13 cellular contexts compared by ENCODE assay signal in genomic region chr13:102235689-102236088, GRCh38.
DNase-seq lines count a peak whose midpoint lies in the region; ATAC-seq, FAIRE-seq and TF ChIP-seq lines count a peak whose summit lies in the region.
"Had no signal": no experiment of that assay in that cellular context is flagged by ENCODE, and none has a peak within 500 bp of the region (broad histone marks: within the 10 kb centered on the region; RNA-seq: fewer than 3 reads in every experiment).

No MANE protein-coding gene starts in this region.

- no peak for FAIRE-seq in bronchial epithelial cell (lab: Jason Lieb, UNC)

- H2BK12ac ChIP-seq in trophoblast cell (ENCODE audit: low read length): no peak overlapping the region

- H3K27ac ChIP-seq in GM23338 (ENCODE audit: low read depth): no peak overlapping the region
- no peak overlapping the region for H3K27ac ChIP-seq in trophoblast cell (ENCODE audit: low read depth, low read length)
- no peak overlapping the region for H3K27ac ChIP-seq in body of pancreas
- H3K27ac ChIP-seq: GM23248, KMS-11 had no signal

- H4K20me1 ChIP-seq in GM23338 (replicated peaks; ENCODE audit: insufficient read depth): no peaks in the 10 kb centered on the region

- H4K12ac ChIP-seq in trophoblast cell (ENCODE audit: low read depth, low read length): no peak overlapping the region

- H4K91ac ChIP-seq in trophoblast cell (ENCODE audit: low read depth, low read length): no peak overlapping the region

- H3K4me1 ChIP-seq in GM23338 (ENCODE audit: insufficient read depth) (no peaks in the 10 kb centered on the region; the same call in none of the 2 replicates), trophoblast cell (ENCODE audit: control insufficient read depth in 1 of 2, insufficient read depth in 2 of 2, low read length in 2 of 2) (peaks cover 0 to 1% of the 10 kb centered on the region in 2 experiments), body of pancreas (no peaks in the 10 kb centered on the region)
- H3K4me1 ChIP-seq: Caco-2 had no signal

- no peaks in the 10 kb centered on the region for H3K79me1 ChIP-seq in trophoblast cell (ENCODE audit: low read length)

- H3K4ac ChIP-seq in trophoblast cell (ENCODE audit: low read depth, low read length): no peak overlapping the region

- intact Hi-C loops in body of pancreas (cut with DNase I): no loop called here

- H4K8ac ChIP-seq in trophoblast cell (ENCODE audit: low read depth, low read length): no peak overlapping the region

- no peak overlapping the region for H2BK5ac ChIP-seq in trophoblast cell (ENCODE audit: low read depth, low read length, poor library complexity)

- no peaks in the 10 kb centered on the region for H3K9me3 ChIP-seq in trophoblast cell (ENCODE audit: insufficient read depth, low read depth, low read length)
- no peaks in the 10 kb centered on the region for H3K9me3 ChIP-seq in body of pancreas

- ATAC-seq in GM23338 (no peak), body of pancreas (no peak)

- H3K4me3 ChIP-seq in GM23338: no peak overlapping the region
- H3K4me3 ChIP-seq in bronchial epithelial cell (ENCODE audit: low read depth, low read length): no peak overlapping the region
- no peak overlapping the region for H3K4me3 ChIP-seq in trophoblast cell (ENCODE audit: low read depth, low read length)
- H3K4me3 ChIP-seq in body of pancreas: no peak overlapping the region
- H3K4me3 ChIP-seq: GM23248 had no signal

- no peak overlapping the region for H3K23ac ChIP-seq in trophoblast cell (ENCODE audit: low read length)

- H3K4me2 ChIP-seq in GM23338 (peak overlapping the region; percentile 14; the same call in 1 of the 2 replicates), trophoblast cell (ENCODE audit: low read length) (no peak overlapping the region)
- H3K4me2 ChIP-seq: KMS-11 had no signal

- WGBS in trophoblast cell (ENCODE audit: extremely low coverage, insufficient coverage, insufficient read length): no CpG with 5 or more reads among the region's 1 CpG
- 15 to 29% methylated on average over 1 of the region's 1 CpG for WGBS in body of pancreas, 2 donors

- no peak overlapping the region for H2AK5ac ChIP-seq in trophoblast cell (ENCODE audit: low read length)

- no peaks in the 10 kb centered on the region for H3K36me3 ChIP-seq in GM23338 (ENCODE audit: insufficient read depth)
- H3K36me3 ChIP-seq in bronchial epithelial cell (ENCODE audit: control insufficient read depth, insufficient read depth, low read length): no peaks in the 10 kb centered on the region
- no peaks in the 10 kb centered on the region for H3K36me3 ChIP-seq in trophoblast cell (ENCODE audit: control insufficient read depth in 1 of 2, insufficient read depth in 2 of 2, low read length in 2 of 2)
- no peaks in the 10 kb centered on the region for H3K36me3 ChIP-seq in body of pancreas (replicated peaks in 1 of 2; ENCODE audit: insufficient read depth in 1 of 2, low read depth in 2 of 2)

- no peak overlapping the region for H3K18ac ChIP-seq in trophoblast cell (ENCODE audit: low read length)

- no peak for TF ChIP-seq CTCF in GM23338 (conservative IDR thresholded peaks at IDR 0.05; ENCODE audit: low read depth in 2 of 2)
- no peak for TF ChIP-seq CTCF in bronchial epithelial cell (IDR thresholded peaks at IDR 0.05; ENCODE audit: insufficient read depth, low read length, severe bottlenecking)
- no peak for TF ChIP-seq CTCF in glutamatergic neuron (IDR thresholded peaks at IDR 0.05; ENCODE audit: partially characterized antibody, unreplicated experiment)
- no peak for TF ChIP-seq CTCF in body of pancreas (IDR thresholded peaks at IDR 0.05)

- H3K79me2 ChIP-seq in GM23338 (replicated peaks; ENCODE audit: insufficient read depth) (no peaks in the 10 kb centered on the region), trophoblast cell (ENCODE audit: control insufficient read depth, insufficient read depth, low read length, poor library complexity) (no peaks in the 10 kb centered on the region)

- H3K9me2 ChIP-seq in GM23338 (ENCODE audit: insufficient read depth): peaks cover 4% of the 10 kb centered on the region; the same call in 1 of the 2 replicates

- H3K9me3 Mint-ChIP-seq in GM23338: no peaks in the 10 kb centered on the region
- no peaks in the 10 kb centered on the region for H3K9me3 Mint-ChIP-seq in glutamatergic neuron (ENCODE audit: unreplicated experiment)
- H3K9me3 Mint-ChIP-seq: H9 had no signal

- no peak overlapping the region for H2BK120ac ChIP-seq in trophoblast cell (ENCODE audit: insufficient read depth, low read length, poor library complexity)

- H3K27ac Mint-ChIP-seq in GM23338: no peak overlapping the region; the same call in 1 of the 2 replicates
- peak overlapping the region; percentile 94 for H3K27ac Mint-ChIP-seq in glutamatergic neuron (ENCODE audit: unreplicated experiment)
- H3K27ac Mint-ChIP-seq: CD8-positive, alpha-beta memory T cell had no signal

- H2AFZ ChIP-seq in GM23338 (peak overlapping the region; percentile 61; the same call in 1 of the 2 replicates), trophoblast cell (ENCODE audit: insufficient read depth, low read length, poor library complexity) (no peak overlapping the region)
- H2AFZ ChIP-seq: GM23248 had no signal

- H3K4me3 Mint-ChIP-seq in GM23338: no peak overlapping the region
- H3K4me3 Mint-ChIP-seq in glutamatergic neuron (ENCODE audit: unreplicated experiment): no peak overlapping the region
- H3K4me3 Mint-ChIP-seq: CD8-positive, alpha-beta memory T cell; H9 had no signal

- H3K4me1 Mint-ChIP-seq in GM23338 (peaks cover 24% of the 10 kb centered on the region), glutamatergic neuron (ENCODE audit: low read depth, unreplicated experiment) (peaks cover 49% of the 10 kb centered on the region)
- H3K4me1 Mint-ChIP-seq: CD8-positive, alpha-beta memory T cell had no signal

- no peaks in the 10 kb centered on the region; the same call in 2 of the 3 replicates for H3K36me3 Mint-ChIP-seq in GM23338 (ENCODE audit: low read depth)
- no peaks in the 10 kb centered on the region for H3K36me3 Mint-ChIP-seq in glutamatergic neuron (ENCODE audit: unreplicated experiment)
- H3K36me3 Mint-ChIP-seq: CD8-positive, alpha-beta memory T cell had no signal

- no peaks in the 10 kb centered on the region for H3F3A ChIP-seq in GM23338 (replicated peaks; ENCODE audit: low read depth)

- DNase-seq in GM23338 (ENCODE audit: low spot score) (no peak), bronchial epithelial cell (ENCODE audit: low read depth) (peak; percentile 89), glutamatergic neuron (no peak), trophoblast cell (peak; percentile 38 to 53), body of pancreas (no peak), T1000 (lab: John Stamatoyannopoulos, UW) (no peak), AML-193 (lab: John Stamatoyannopoulos, UW) (no peak)
- DNase-seq: ACHN; Caco-2; CD8-positive, alpha-beta memory T cell; GM23248; H9 had no signal

- H3K27me3 ChIP-seq in GM23338 (ENCODE audit: insufficient read depth) (no peaks in the 10 kb centered on the region), bronchial epithelial cell (ENCODE audit: control insufficient read depth, insufficient read depth, low read length) (no peaks in the 10 kb centered on the region), trophoblast cell (ENCODE audit: insufficient read depth, low read length) (no peaks in the 10 kb centered on the region), body of pancreas (no peaks in the 10 kb centered on the region)

- TF ChIP-seq POLR2A in body of pancreas (IDR thresholded peaks at IDR 0.05): no peak

- no peak overlapping the region for H3K14ac ChIP-seq in trophoblast cell (ENCODE audit: low read length)

- H3K27me3 Mint-ChIP-seq in GM23338 (ENCODE audit: insufficient read depth, low read depth, poor library complexity): no peaks in the 10 kb centered on the region
- no peaks in the 10 kb centered on the region for H3K27me3 Mint-ChIP-seq in glutamatergic neuron (ENCODE audit: unreplicated experiment)

- H3K9ac ChIP-seq in trophoblast cell (ENCODE audit: low read length): no peak overlapping the region
- H3K9ac ChIP-seq: GM23248, KMS-11 had no signal

TF ChIP-seq in GM23338, 12 proteins besides CTCF, POLR2A, EP300 and RAD21 (continues in another document):
- TF ChIP-seq ZNF114 (CRISPR knock-in tag; IDR thresholded peaks at IDR 0.05): no peak
- no peak for TF ChIP-seq NANOG (IDR thresholded peaks at IDR 0.05; ENCODE audit: borderline replicate concordance)
- no peak for TF ChIP-seq EZH2 (IDR thresholded peaks at IDR 0.05; ENCODE audit: low read depth, unreplicated experiment)
- TF ChIP-seq EZH2phosphoT487 (IDR thresholded peaks at IDR 0.05; ENCODE audit: unreplicated experiment): no peak
- no peak for TF ChIP-seq POLR2AphosphoS5 (IDR thresholded peaks at IDR 0.05; ENCODE audit: low read depth)
- TF ChIP-seq ZNF331 (CRISPR knock-in tag; IDR thresholded peaks at IDR 0.05; ENCODE audit: low read depth): no peak
- TF ChIP-seq JUNB (IDR thresholded peaks at IDR 0.05; ENCODE audit: unreplicated experiment): no peak
- TF ChIP-seq REST (IDR thresholded peaks at IDR 0.05; ENCODE audit: unreplicated experiment): no peak

Comparison
In these comparisons a context has a peak if more than half of its experiments do, and no peak if none do; other contexts are left out.
1. DNase-seq: peak in bronchial epithelial cell (single experiment) and trophoblast cell (2 of 2); none in GM23338 (single experiment), glutamatergic neuron (single experiment), body of pancreas (0 of 4), T1000 (single experiment) and AML-193 (0 of 2).